ENCODE assay signal across 8 cellular contexts in genomic region chr16:87461466-87461975, GRCh38. TPM values are rescaled to one million over a fixed set of nuclear protein-coding genes. Genes with fewer than 3 reads are reported as not detected.
DNase-seq lines count a peak whose midpoint lies in the region; ATAC-seq and TF ChIP-seq lines count a peak whose summit lies in the region.

No MANE protein-coding gene starts in this region.

- no peak for TF ChIP-seq EP300 in suprapubic skin (IDR thresholded peaks at IDR 0.05)

- TF ChIP-seq CTCF in BE2C (IDR thresholded peaks at IDR 0.05; ENCODE audit: low read depth, low read length) (peak; percentile 69), astrocyte of the cerebellum (IDR thresholded peaks at IDR 0.05; ENCODE audit: low read depth, low read length, missing control alignments) (peak; percentile 20), suprapubic skin (IDR thresholded peaks at IDR 0.05) (no peak)

- H3K4me3 ChIP-seq in BE2C (ENCODE audit: low read depth, low read length), result peak overlapping the region; percentile 25; the same call in 1 of the 2 replicates
- H3K4me3 ChIP-seq in astrocyte of the cerebellum (ENCODE audit: low read depth, low read length), result no peak overlapping the region
- H3K4me3 ChIP-seq in iPS-15b (ENCODE audit: low read depth, low read length), result peak overlapping the region; percentile 37
- H3K4me3 ChIP-seq in suprapubic skin, result no peak overlapping the region

- no peak for TF ChIP-seq POLR2A in suprapubic skin (IDR thresholded peaks at IDR 0.05)

- no peak overlapping the region for H3K9ac ChIP-seq in iPS-15b (ENCODE audit: low read depth, low read length)

- peak overlapping the region; percentile 18 for H3K27ac ChIP-seq in suprapubic skin

- H3K4me1 ChIP-seq in BE2C, result peaks cover 39% of the 10 kb centered on the region
- no peaks in the 10 kb centered on the region for H3K4me1 ChIP-seq in iPS-15b (ENCODE audit: control insufficient read depth, insufficient read depth, low read length)
- peaks cover 65% of the 10 kb centered on the region for H3K4me1 ChIP-seq in suprapubic skin

- peaks cover 32% of the 10 kb centered on the region for H3K36me3 ChIP-seq in BE2C
- peaks cover 5% of the 10 kb centered on the region for H3K36me3 ChIP-seq in iPS-15b (ENCODE audit: control insufficient read depth, insufficient read depth, low read length)
- peaks cover 18% of the 10 kb centered on the region for H3K36me3 ChIP-seq in suprapubic skin

- DNase-seq in BE2C (peak; percentile 81), NCI-H2196 (lab: John Stamatoyannopoulos, UW; ENCODE audit: unreplicated experiment) (peak; percentile 84), astrocyte of the cerebellum (ENCODE audit: low read depth) (no peak), suprapubic skin (ENCODE audit: low spot score in 2 of 2) (peak in 1 of 2 donors; percentile 81), GF-D8 (lab: John Stamatoyannopoulos, UW) (no peak)

- in situ Hi-C loops in astrocyte of the cerebellum (cut with HindIII; ENCODE audit: low sequenced_read_pairs), result no loop called here

- WGBS in suprapubic skin, result 14% methylated on average over 9 of the region's 9 CpGs

- H3K27me3 ChIP-seq in BE2C, result no peaks in the 10 kb centered on the region
- no peaks in the 10 kb centered on the region for H3K27me3 ChIP-seq in iPS-15b (ENCODE audit: control insufficient read depth, insufficient read depth, low read length)
- H3K27me3 ChIP-seq in suprapubic skin, result no peaks in the 10 kb centered on the region

- ATAC-seq in GM19351 (IDR thresholded peaks at IDR 0.05; ENCODE audit: unreplicated experiment) (peak; percentile 48), HG02588 (IDR thresholded peaks at IDR 0.05; ENCODE audit: unreplicated experiment) (no peak)

- no peaks in the 10 kb centered on the region for H3K9me3 ChIP-seq in BE2C
- no peaks in the 10 kb centered on the region for H3K9me3 ChIP-seq in iPS-15b (ENCODE audit: control insufficient read depth, insufficient read depth, low read length)
- no peaks in the 10 kb centered on the region for H3K9me3 ChIP-seq in suprapubic skin

RNA-seq across cellular contexts. Expression of gene ZCCHC14, which starts 31.3 kb away (rescaled TPM):
- 25.0 TPM for polyA plus RNA-seq in BE2C (2012; ENCODE audit: insufficient read depth, insufficient read length, low read depth)
- 10 to 100 TPM; 21.8 to 64.0 (median 28.8) TPM for total RNA-seq in suprapubic skin

Comparison
In these comparisons a context has a peak if more than half of its experiments do, and no peak if none do; other contexts are left out.
1. DNase-seq: peak in BE2C (single experiment) and NCI-H2196 (single experiment); none in astrocyte of the cerebellum (single experiment) and GF-D8 (single experiment).
2. H3K4me3 ChIP-seq: peak in BE2C (single experiment) and iPS-15b (single experiment); none in astrocyte of the cerebellum (single experiment) and suprapubic skin (single experiment).
3. CTCF ChIP-seq: peak in BE2C (single experiment) and astrocyte of the cerebellum (single experiment); none in suprapubic skin (0 of 2).